20 cellular contexts compared by ENCODE assay signal in the genomic region with DNA sequence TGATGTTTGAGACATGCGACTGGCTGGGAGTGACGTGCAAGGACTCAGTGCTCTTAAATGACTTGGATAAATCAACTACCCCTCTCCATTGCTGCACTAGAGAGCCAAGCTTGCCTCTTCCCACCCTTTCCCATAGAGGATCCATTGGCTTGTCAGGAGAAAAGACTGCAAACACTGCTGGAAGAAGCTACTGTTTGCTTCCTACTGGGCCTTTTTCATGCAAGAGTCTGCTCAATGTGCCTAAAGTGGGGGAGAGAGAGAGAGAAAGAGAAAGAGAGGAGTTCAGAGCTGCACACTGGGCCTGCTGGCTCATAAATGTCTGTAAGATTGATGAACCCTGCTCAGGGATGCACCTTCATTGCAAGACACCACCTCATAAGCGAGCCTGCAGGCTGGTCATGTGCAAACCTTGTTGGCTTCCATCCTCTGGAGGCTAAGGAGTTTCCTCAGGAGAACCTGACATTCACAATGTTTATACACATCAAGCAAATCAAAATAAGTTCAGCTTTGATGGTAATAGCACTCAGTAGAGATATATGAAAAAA.
DNase-seq lines count a peak whose midpoint lies in the region; FAIRE-seq and TF ChIP-seq lines count a peak whose summit lies in the region.
"Had no signal": no experiment of that assay in that cellular context is flagged by ENCODE, and none has a peak within 500 bp of the region (broad histone marks: within the 10 kb centered on the region; RNA-seq: fewer than 3 reads in every experiment).

No MANE protein-coding gene starts in this region.

- intact Hi-C loops in activated naive CD4-positive, alpha-beta T cell treated with anti-CD3 and anti-CD28 coated beads for 36 hours (cut with micrococcal nuclease): no loop called here
- intact Hi-C loops in kidney (cut with DNase I): no loop called here

- in situ Hi-C loops in G401 (cut with HindIII; ENCODE audit: low sequenced_read_pairs): no loop called here

- H3K36me3 Mint-ChIP-seq in activated naive CD4-positive, alpha-beta T cell treated with anti-CD3 and anti-CD28 coated beads for 36 hours (ENCODE audit: low read depth): no peaks in the 10 kb centered on the region
- H3K36me3 Mint-ChIP-seq: CD14-positive monocyte had no signal

- no peak overlapping the region for H3K27ac Mint-ChIP-seq in activated naive CD4-positive, alpha-beta T cell treated with anti-CD3 and anti-CD28 coated beads for 36 hours
- H3K27ac Mint-ChIP-seq: CD14-positive monocyte had no signal

- H3K27me3 ChIP-seq in HUES6 (ENCODE audit: control insufficient read depth, insufficient read depth, low read length) (no peaks in the 10 kb centered on the region), smooth muscle cell (ENCODE audit: low read depth) (no peaks in the 10 kb centered on the region)

- H3K79me2 ChIP-seq in smooth muscle cell (ENCODE audit: low read depth): no peaks in the 10 kb centered on the region

- H3K4me3 ChIP-seq in HUES6 (ENCODE audit: low read depth, low read length): no peak overlapping the region
- no peak overlapping the region for H3K4me3 ChIP-seq in kidney (ENCODE audit: low read length in 2 of 2)
- no peak overlapping the region for H3K4me3 ChIP-seq in smooth muscle cell

- H3K9me3 ChIP-seq in HUES6 (ENCODE audit: control insufficient read depth, insufficient read depth, low read depth, low read length): no peaks in the 10 kb centered on the region; the same call in 1 of the 2 replicates
- H3K9me3 ChIP-seq in kidney (ENCODE audit: control insufficient read depth in 1 of 2, low read length in 2 of 2): no peaks in the 10 kb centered on the region
- H3K9me3 ChIP-seq in smooth muscle cell (replicated peaks; ENCODE audit: low read depth): no peaks in the 10 kb centered on the region

- H2AFZ ChIP-seq in smooth muscle cell (ENCODE audit: low read depth): no peak overlapping the region

- no peaks in the 10 kb centered on the region for H3K27me3 Mint-ChIP-seq in activated naive CD4-positive, alpha-beta T cell treated with anti-CD3 and anti-CD28 coated beads for 36 hours (ENCODE audit: low read depth)

- H3K4me1 ChIP-seq in HUES6 (ENCODE audit: control insufficient read depth, insufficient read depth, low read length) (peaks cover 18% of the 10 kb centered on the region), kidney (ENCODE audit: control insufficient read depth in 1 of 2, insufficient read depth in 1 of 2, low read depth in 1 of 2, low read length in 2 of 2) (no peaks in the 10 kb centered on the region), smooth muscle cell (ENCODE audit: low read depth) (no peaks in the 10 kb centered on the region)

- WGBS in smooth muscle cell (ENCODE audit: low lambda C conversion rate): 91% methylated on average over 3 of the region's 3 CpGs

- peaks cover 2% of the 10 kb centered on the region for H3K9me3 Mint-ChIP-seq in activated naive CD4-positive, alpha-beta T cell treated with anti-CD3 and anti-CD28 coated beads for 36 hours

- H3K9ac ChIP-seq in HUES6 (ENCODE audit: low read length) (no peak overlapping the region), kidney (ENCODE audit: low read length in 2 of 2) (no peak overlapping the region), smooth muscle cell (ENCODE audit: low read depth) (no peak overlapping the region)

- FAIRE-seq in kidney (lab: Jason Lieb, UNC): no peak

- H3K36me3 ChIP-seq in HUES6 (ENCODE audit: control insufficient read depth, insufficient read depth, low read length) (no peaks in the 10 kb centered on the region), kidney (ENCODE audit: control insufficient read depth in 1 of 2, insufficient read depth in 2 of 2, low read length in 2 of 2) (no peaks in the 10 kb centered on the region), smooth muscle cell (ENCODE audit: low read depth) (no peaks in the 10 kb centered on the region)

- CTCF ChIA-PET in activated naive CD4-positive, alpha-beta T cell treated with anti-CD3 and anti-CD28 coated beads for 36 hours (lab: Charles Lee): no interaction called here

- H3K4me1 Mint-ChIP-seq in activated naive CD4-positive, alpha-beta T cell treated with anti-CD3 and anti-CD28 coated beads for 36 hours (ENCODE audit: low read depth): no peaks in the 10 kb centered on the region
- H3K4me1 Mint-ChIP-seq: CD14-positive monocyte had no signal

- H3K27ac ChIP-seq in HUES6 (ENCODE audit: low read depth, low read length) (peak overlapping the region; percentile 53; the same call in 1 of the 2 replicates), cingulate gyrus (ENCODE audit: low read depth, low read length) (peak overlapping the region; percentile 49), kidney (ENCODE audit: low read depth in 2 of 2, low read length in 2 of 2) (no peak overlapping the region), smooth muscle cell (ENCODE audit: low read depth) (no peak overlapping the region)
- H3K27ac ChIP-seq: RWPE1 had no signal

- H3K4me3 Mint-ChIP-seq in activated naive CD4-positive, alpha-beta T cell treated with anti-CD3 and anti-CD28 coated beads for 36 hours: no peak overlapping the region
- H3K4me3 Mint-ChIP-seq: CD14-positive monocyte had no signal

- H3K4me2 ChIP-seq in smooth muscle cell: no peak overlapping the region

- TF ChIP-seq CTCF in kidney (IDR thresholded peaks at IDR 0.05; ENCODE audit: borderline replicate concordance, extremely low read depth, insufficient read depth) (no peak), smooth muscle cell (IDR thresholded peaks at IDR 0.05; ENCODE audit: borderline replicate concordance, insufficient read depth, poor library complexity, severe bottlenecking) (no peak)

- H4K20me1 ChIP-seq in smooth muscle cell (ENCODE audit: low read depth): no peaks in the 10 kb centered on the region

- no peaks in the 10 kb centered on the region for H3F3A ChIP-seq in smooth muscle cell (ENCODE audit: low read depth)

- DNase-seq in left kidney (ENCODE audit: low read depth, low spot score): peak; percentile 71
- DNase-seq in activated naive CD4-positive, alpha-beta T cell treated with anti-CD3 and anti-CD28 coated beads for 36 hours: no peak
- DNase-seq in kidney: no peak
- no peak for DNase-seq in G401 (ENCODE audit: low spot score)
- no peak for DNase-seq in smooth muscle cell (lab: John Stamatoyannopoulos, UW; ENCODE audit: unreplicated experiment)
- DNase-seq: ACHN, AML-193, COR-L47, DMS153, IMR-90, Karpas-422, MM.1S, NCI-H1092 treated with DMSO at 0.1 percent for 48 hours, NCI-H1694, NCI-H748 treated with DMSO at 0.1 percent for 48 hours, PC-3 had no signal

Comparison
In these comparisons a context has a peak if more than half of its experiments do, and no peak if none do; other contexts are left out.
1. H3K27ac ChIP-seq: peak in HUES6 (single experiment) and cingulate gyrus (single experiment); none in kidney (0 of 2) and smooth muscle cell (single experiment).